19 cellular contexts compared by ENCODE assay signal in genomic region chr1:85608851-85609250, GRCh38. TPM values are rescaled to one million over a fixed set of nuclear protein-coding genes. Genes with fewer than 3 reads are reported as not detected.
DNase-seq lines count a peak whose midpoint lies in the region; ATAC-seq, FAIRE-seq and TF ChIP-seq lines count a peak whose summit lies in the region.
"Had no signal": no experiment of that assay in that cellular context is flagged by ENCODE, and none has a peak within 500 bp of the region (broad histone marks: within the 10 kb centered on the region; RNA-seq: fewer than 3 reads in every experiment).

No MANE protein-coding gene starts in this region.

- POLR2A ChIA-PET in A549 (lab: Yijun Ruan, JAX) (no interaction called here), HCT116 (lab: Charles Lee) (no interaction called here)

- H3K9ac ChIP-seq in HCT116 (ENCODE audit: low read length), result no peak overlapping the region

- TF ChIP-seq RAD21 in A549 (conservative IDR thresholded peaks at IDR 0.05 in 1 of 2, IDR thresholded peaks at IDR 0.05 in 1 of 2), result no peak
- TF ChIP-seq RAD21 in HCT116 (IDR thresholded peaks at IDR 0.05; ENCODE audit: low read depth), result no peak

- BruUV-seq in HCT116 (replicated peaks; lab: Mats Ljungman, UMichigan), result no TSS peak

- 77% methylated on average over 1 of the region's 1 CpG for WGBS in A549 (ENCODE audit: missing lambda C conversion rate)

- H3K36me3 ChIP-seq in HCT116 (ENCODE audit: control insufficient read depth in 1 of 2, insufficient read depth in 2 of 2, low read length in 2 of 2) (no peaks in the 10 kb centered on the region), RWPE2 (ENCODE audit: low read depth) (no peaks in the 10 kb centered on the region)

- no peak for ATAC-seq in A549
- no peak for ATAC-seq in HCT116
- no peak for ATAC-seq in RWPE2 (ENCODE audit: low read depth)
- no peak for ATAC-seq in stimulated activated naive CD8-positive, alpha-beta T cell treated with anti-CD3 and anti-CD28 coated beads, Interleukin-15, amount 100 ng/mL, for 72 hours

- no peak for TF ChIP-seq EP300 in A549 (IDR thresholded peaks at IDR 0.05)

- H3K27ac ChIP-seq in A549 (peak overlapping the region; percentile 91 to 92), HCT116 (ENCODE audit: low read depth, low read length) (no peak overlapping the region), RWPE2 (ENCODE audit: poor library complexity, severe bottlenecking) (peak overlapping the region; percentile 95)

- CTCF ChIA-PET in A549 (lab: Yijun Ruan, JAX), result interaction anchor here (0.7 to 5.7 kb wide), 5 partner anchors 27 to 301 kb away, joined by 3 to 22 read pairs (median 7); partner anchors contain the start of gene CCN1
- CTCF ChIA-PET in HCT116 (lab: Charles Lee), result interaction anchor here (1.1 kb wide), 1 partner anchor 84 kb away, joined by 4 read pairs; no protein-coding TSS in a partner anchor
- CTCF ChIA-PET in activated naive CD4-positive, alpha-beta T cell treated with anti-CD3 and anti-CD28 coated beads, Interleukin-2, amount 10 ng/mL, durations not matched to agents 7 days and 5 days (lab: Charles Lee), result no interaction called here

- RAD21 ChIA-PET in HCT116 (lab: Charles Lee; ENCODE audit: low non-redundant PET in 1 of 2, low total read pairs in 2 of 2, uncharacterized antibody in 2 of 2, unreplicated experiment in 2 of 2), result no interaction called here

- no peaks in the 10 kb centered on the region for H3K9me3 ChIP-seq in A549
- no peaks in the 10 kb centered on the region for H3K9me3 ChIP-seq in HCT116 (ENCODE audit: control insufficient read depth in 1 of 2, insufficient read depth in 1 of 2, low read depth in 1 of 2, low read length in 2 of 2)
- H3K9me3 ChIP-seq in RWPE2 (ENCODE audit: severe bottlenecking), result no peaks in the 10 kb centered on the region

- H3K9me2 ChIP-seq in HCT116 (ENCODE audit: insufficient read depth), result no peaks in the 10 kb centered on the region

- peaks cover 86% of the 10 kb centered on the region for H3K4me1 ChIP-seq in A549
- H3K4me1 ChIP-seq in HCT116 (ENCODE audit: control insufficient read depth in 1 of 2, insufficient read depth in 2 of 2, low read length in 2 of 2), result peaks cover 50 to 70% of the 10 kb centered on the region in 2 experiments
- peaks cover 45% of the 10 kb centered on the region for H3K4me1 ChIP-seq in RWPE2 (ENCODE audit: insufficient read depth, poor library complexity, severe bottlenecking)

- H4K20me1 ChIP-seq in HCT116 (ENCODE audit: insufficient read depth), result no peaks in the 10 kb centered on the region

- no peak overlapping the region for H3K4me3 ChIP-seq in A549
- H3K4me3 ChIP-seq in HCT116 (replicated peaks in 1 of 2; ENCODE audit: low read depth in 1 of 2, low read length in 2 of 2), result no peak overlapping the region
- H3K4me3 ChIP-seq in RWPE2 (ENCODE audit: severe bottlenecking), result no peak overlapping the region

- H3K27me3 ChIP-seq in HCT116 (ENCODE audit: insufficient read depth, low read length) (no peaks in the 10 kb centered on the region), RWPE2 (ENCODE audit: insufficient read depth, poor library complexity, severe bottlenecking) (no peaks in the 10 kb centered on the region)

- H3K9me3 Mint-ChIP-seq in activated naive CD4-positive, alpha-beta T cell treated with anti-CD3 and anti-CD28 coated beads, Interleukin-2, amount 10 ng/mL, durations not matched to agents 7 days and 5 days, result no peaks in the 10 kb centered on the region
- no peaks in the 10 kb centered on the region for H3K9me3 Mint-ChIP-seq in stimulated activated naive CD8-positive, alpha-beta T cell treated with anti-CD3 and anti-CD28 coated beads, Interleukin-15, amount 100 ng/mL, for 72 hours

- FAIRE-seq in A549 (lab: Jason Lieb, UNC), result no peak
- FAIRE-seq: GM12892, GM19239 had no signal

- no peaks in the 10 kb centered on the region for H3K79me2 ChIP-seq in HCT116 (ENCODE audit: insufficient read depth, low read length)

- H2AFZ ChIP-seq in HCT116 (ENCODE audit: low read depth, low read length, poor library complexity, severe bottlenecking), result no peak overlapping the region

- H3K4me2 ChIP-seq in A549 (peak overlapping the region; percentile 69; the same call in 1 of the 3 replicates), HCT116 (ENCODE audit: low read length) (0 out of 2 replicates have a peak overlapping the region, but pooled peaks have one; percentile 83)

- no peaks in the 10 kb centered on the region for H3K27me3 Mint-ChIP-seq in activated naive CD4-positive, alpha-beta T cell treated with anti-CD3 and anti-CD28 coated beads, Interleukin-2, amount 10 ng/mL, durations not matched to agents 7 days and 5 days
- H3K27me3 Mint-ChIP-seq in stimulated activated naive CD8-positive, alpha-beta T cell treated with anti-CD3 and anti-CD28 coated beads, Interleukin-15, amount 100 ng/mL, for 72 hours, result no peaks in the 10 kb centered on the region

- intact Hi-C loops in HCT116 (cut with micrococcal nuclease), result no loop called here

- TF ChIP-seq CTCF in A549 (IDR thresholded peaks at IDR 0.05), result no peak
- TF ChIP-seq CTCF in HCT116 (IDR thresholded peaks at IDR 0.05 in 2 of 3, conservative IDR thresholded peaks at IDR 0.05 in 1 of 3; ENCODE audit: borderline replicate concordance in 1 of 3, insufficient read depth in 1 of 3, low read depth in 2 of 3, low read length in 2 of 3), result no peak
- no peak for TF ChIP-seq CTCF in RWPE2 (IDR thresholded peaks at IDR 0.05; ENCODE audit: poor library complexity, severe bottlenecking)

- no peak for DNase-seq in A549 (ENCODE audit: low read depth in 1 of 2, low spot score in 1 of 2)
- no peak for DNase-seq in HCT116 (ENCODE audit: low read depth, low spot score)
- no peak for DNase-seq in RWPE2 (ENCODE audit: low spot score)
- DNase-seq in glomerular visceral epithelial cell (ENCODE audit: extremely low spot score), result peak; percentile 54
- DNase-seq in activated naive CD4-positive, alpha-beta T cell treated with anti-CD3 and anti-CD28 coated beads, Interleukin-2, amount 10 ng/mL, durations not matched to agents 7 days and 5 days, result no peak
- no peak for DNase-seq in ureter (ENCODE audit: low spot score)
- no peak for DNase-seq in LoVo (ENCODE audit: low spot score)
- no peak for DNase-seq in stimulated activated naive CD8-positive, alpha-beta T cell treated with anti-CD3 and anti-CD28 coated beads, Interleukin-15, amount 100 ng/mL, for 72 hours
- DNase-seq: 8988T, COR-L47, KBM-7, NCI-H1092 treated with DMSO at 0.1 percent for 48 hours, NCI-H1694, NCI-H2107, NCI-H345, NCI-H526 treated with DMSO at 0.1 percent for 48 hours had no signal

- H3K4me3 Mint-ChIP-seq in activated naive CD4-positive, alpha-beta T cell treated with anti-CD3 and anti-CD28 coated beads, Interleukin-2, amount 10 ng/mL, durations not matched to agents 7 days and 5 days, result no peak overlapping the region
- no peak overlapping the region for H3K4me3 Mint-ChIP-seq in stimulated activated naive CD8-positive, alpha-beta T cell treated with anti-CD3 and anti-CD28 coated beads, Interleukin-15, amount 100 ng/mL, for 72 hours
- H3K4me3 Mint-ChIP-seq: CD14-positive monocyte had no signal

- no peak for TF ChIP-seq POLR2A in A549 (IDR thresholded peaks at IDR 0.05; ENCODE audit: low read length)
- no peak for TF ChIP-seq POLR2A in HCT116 (IDR thresholded peaks at IDR 0.05; ENCODE audit: borderline replicate concordance, extremely low read depth, insufficient read depth, insufficient read length)

- no peaks in the 10 kb centered on the region for H3K36me3 Mint-ChIP-seq in activated naive CD4-positive, alpha-beta T cell treated with anti-CD3 and anti-CD28 coated beads, Interleukin-2, amount 10 ng/mL, durations not matched to agents 7 days and 5 days
- H3K36me3 Mint-ChIP-seq: CD14-positive monocyte had no signal

- H3K4me1 Mint-ChIP-seq in activated naive CD4-positive, alpha-beta T cell treated with anti-CD3 and anti-CD28 coated beads, Interleukin-2, amount 10 ng/mL, durations not matched to agents 7 days and 5 days, result no peaks in the 10 kb centered on the region
- H3K4me1 Mint-ChIP-seq in stimulated activated naive CD8-positive, alpha-beta T cell treated with anti-CD3 and anti-CD28 coated beads, Interleukin-15, amount 100 ng/mL, for 72 hours, result no peaks in the 10 kb centered on the region
- H3K4me1 Mint-ChIP-seq: CD14-positive monocyte had no signal

- H3K27ac Mint-ChIP-seq in activated naive CD4-positive, alpha-beta T cell treated with anti-CD3 and anti-CD28 coated beads, Interleukin-2, amount 10 ng/mL, durations not matched to agents 7 days and 5 days, result no peak overlapping the region
- H3K27ac Mint-ChIP-seq in stimulated activated naive CD8-positive, alpha-beta T cell treated with anti-CD3 and anti-CD28 coated beads, Interleukin-15, amount 100 ng/mL, for 72 hours, result no peak overlapping the region
- H3K27ac Mint-ChIP-seq: CD14-positive monocyte had no signal

TF ChIP-seq in A549, 52 proteins besides CTCF, POLR2A, EP300 and RAD21 (continues in another document):
- TF ChIP-seq MAX (IDR thresholded peaks at IDR 0.05) (no peak), ZNF302 (CRISPR knock-in tag; IDR thresholded peaks at IDR 0.05) (no peak), EHF (CRISPR knock-in tag; IDR thresholded peaks at IDR 0.05) (no peak)

TF ChIP-seq in HCT116, 20 proteins besides CTCF, POLR2A, EP300 and RAD21:
- no peak for TF ChIP-seq POLR2AphosphoS5 (IDR thresholded peaks at IDR 0.05; ENCODE audit: low read depth, low read length)

RNA-seq across cellular contexts. Expression of gene CCN1, which starts 28.3 kb away (rescaled TPM):
- polyA plus RNA-seq in A549 (2011; rRNA removed) (46.5 and 57.2 TPM in 2 replicates), A549 (2017; fragmentation: RNase III; extraction: RNeasy Plus Mini Kit Qiagen cat#74134 plus additional on column Dnase treatment) (58.1 to 90.6 TPM (median 62.5 TPM) in 3 replicates)
- polyA plus RNA-seq in A549 (2012; cell fraction: cytosol; rRNA removed), result 82.1 and 97.6 TPM in 2 replicates
- polyA plus RNA-seq in A549 (2012; cell fraction: nucleus; rRNA removed), result 197 and 256 TPM in 2 replicates
- 31.6 and 37.0 TPM in 2 replicates for polyA minus RNA-seq in A549 (2011; rRNA and poly(A)+ RNA removed)
- total RNA-seq in HCT116 (2021; ENCODE audit: unreplicated experiment) (21.9 TPM), ureter (25.5 TPM)
- polyA plus RNA-seq in HCT116 (2012), result 75.5 and 156 TPM in 2 replicates
- polyA plus RNA-seq: CD14-positive monocyte had no signal
